In the genomic region with DNA sequence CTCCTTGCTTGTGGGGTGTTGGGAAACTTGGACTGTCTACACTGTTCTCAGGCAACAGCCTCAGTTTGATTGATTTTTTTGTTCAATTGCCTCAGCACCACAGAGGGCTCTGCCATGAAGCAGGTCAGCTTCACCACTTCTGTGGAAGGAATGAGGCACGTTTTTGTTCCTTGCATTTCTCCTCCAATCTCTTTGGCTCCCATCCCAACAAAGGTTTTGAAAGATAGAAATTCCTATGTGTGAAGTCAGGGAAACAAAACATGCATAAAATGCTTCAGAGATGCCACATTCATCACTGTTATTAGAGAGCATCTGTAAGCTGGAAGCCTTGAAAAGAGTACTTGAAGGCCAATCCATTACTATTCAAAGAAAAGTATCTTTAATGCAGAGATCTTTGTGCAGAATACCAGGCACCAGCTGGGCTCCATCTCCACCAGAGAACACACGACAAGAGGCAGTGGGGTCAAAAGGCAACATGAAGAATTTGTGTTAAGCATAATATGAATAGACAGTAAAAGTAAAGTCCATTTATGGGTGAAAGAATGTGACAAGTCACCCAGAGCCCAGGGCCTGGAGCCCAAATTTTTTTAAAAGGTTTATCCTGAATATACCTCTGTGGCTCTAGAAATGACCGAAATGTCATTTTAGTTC, we compare ENCODE assay signal across 17 cellular contexts.
DNase-seq lines count a peak whose midpoint lies in the region; ATAC-seq, FAIRE-seq and TF ChIP-seq lines count a peak whose summit lies in the region.
"Had no signal": no experiment of that assay in that cellular context is flagged by ENCODE, and none has a peak within 500 bp of the region (broad histone marks: within the 10 kb centered on the region; RNA-seq: fewer than 3 reads in every experiment).

No MANE protein-coding gene starts in this region.

- H3K36me3 ChIP-seq in adipocyte (ENCODE audit: control insufficient read depth, insufficient read depth, low read length, severe bottlenecking), result no peaks in the 10 kb centered on the region
- H3K36me3 ChIP-seq: stomach had no signal

- H3K4me3 ChIP-seq in adipocyte (ENCODE audit: low read length) (no peak overlapping the region), retinal pigment epithelial cell (ENCODE audit: low read length) (no peak overlapping the region)
- H3K4me3 ChIP-seq: GM12878, stomach had no signal

- DNase-seq in EL, result peak; percentile 96
- peak; percentile 92 for DNase-seq in adipocyte (ENCODE audit: low read depth)
- DNase-seq in foreskin keratinocyte, result peak; percentile 11 to 58
- DNase-seq in retinal pigment epithelial cell (ENCODE audit: low read depth), result peak; percentile 77
- no peak for DNase-seq in NOMO-1 (lab: John Stamatoyannopoulos, UW; ENCODE audit: unreplicated experiment in 2 of 2)
- DNase-seq in DMS79 (lab: John Stamatoyannopoulos, UW), result no peak
- DNase-seq in RCC 7860 (ENCODE audit: low spot score), result no peak
- DNase-seq: activated CD4-positive, alpha-beta T cell treated with anti-CD3 and anti-CD28 coated beads for 1 hour; activated T-cell treated with anti-CD3 and anti-CD28 coated beads, Interleukin-2, amount 50 U/mL, for 24 hours; Caco-2; effector memory CD8-positive, alpha-beta T cell; NCI-H2171; right cardiac atrium; stomach; T-cell had no signal

- no peak for ATAC-seq in foreskin keratinocyte
- ATAC-seq in HG02884 (IDR thresholded peaks at IDR 0.05; ENCODE audit: unreplicated experiment), result no peak
- ATAC-seq: effector memory CD8-positive, alpha-beta T cell; GM12878; T-cell had no signal

- no peaks in the 10 kb centered on the region for H3K9me3 ChIP-seq in adipocyte (ENCODE audit: control insufficient read depth, low read length)
- H3K9me3 ChIP-seq: stomach had no signal

- H3K4me1 ChIP-seq in adipocyte (ENCODE audit: control insufficient read depth, insufficient read depth, low read length) (peaks cover 30% of the 10 kb centered on the region), foreskin keratinocyte (no peaks in the 10 kb centered on the region)
- H3K4me1 ChIP-seq: Caco-2 had no signal

- TF ChIP-seq CTCF in foreskin keratinocyte (conservative IDR thresholded peaks at IDR 0.05) (no peak), retinal pigment epithelial cell (conservative IDR thresholded peaks at IDR 0.05; ENCODE audit: low read depth, low read length) (no peak)

- H3K9ac ChIP-seq in adipocyte (ENCODE audit: low read length), result no peak overlapping the region

- H3K27me3 ChIP-seq in adipocyte (replicated peaks; ENCODE audit: control insufficient read depth, insufficient read depth, low read length), result no peaks in the 10 kb centered on the region
- peaks cover 3% of the 10 kb centered on the region for H3K27me3 ChIP-seq in foreskin keratinocyte
- H3K27me3 ChIP-seq: stomach had no signal

- no peak overlapping the region for H3K27ac ChIP-seq in foreskin keratinocyte
- H3K27ac ChIP-seq: stomach had no signal

- FAIRE-seq in RCC 7860 (lab: Jason Lieb, UNC), result no peak
- FAIRE-seq: GM12878 had no signal

Comparison
In these comparisons a context has a peak if more than half of its experiments do, and no peak if none do; other contexts are left out.
1. DNase-seq: peak in EL (single experiment), adipocyte (single experiment), foreskin keratinocyte (2 of 2) and retinal pigment epithelial cell (single experiment); none in NOMO-1 (0 of 2), DMS79 (single experiment) and RCC 7860 (single experiment).